14 cellular contexts compared by ENCODE assay signal in genomic region chr17:62681061-62681938, GRCh38.
"Had no signal": no experiment of that assay in that cellular context is flagged by ENCODE, and none has a peak within 500 bp of the region (broad histone marks: within the 10 kb centered on the region; RNA-seq: fewer than 3 reads in every experiment).

No MANE protein-coding gene starts in this region.

- H3K4me3 ChIP-seq: gastroesophageal sphincter, tibial nerve had no signal

- H3K36me3 Mint-ChIP-seq: activated naive CD8-positive, alpha-beta T cell had no signal

- H3K9me3 Mint-ChIP-seq: activated T-cell treated with anti-CD3 and anti-CD28 coated beads, Interleukin-2, amount 50 U/mL, for 24 hours; mesothelial cell of epicardium; stimulated activated effector memory CD8-positive, alpha-beta T cell treated with anti-CD3 and anti-CD28 coated beads, Interleukin-12 subunit alpha, Interleukin-12 subunit beta, amount 100 ng/mL, for 72 hours; T-helper 2 cell treated with Interferon-gamma antibody and Interleukin-4, amounts not matched to agents 5 μg/mL and 100 μg/mL, for 36 hours had no signal

- H3K27me3 Mint-ChIP-seq: activated naive CD8-positive, alpha-beta T cell; activated T-cell treated with anti-CD3 and anti-CD28 coated beads, Interleukin-2, amount 50 U/mL, for 24 hours; progenitor cell of endocrine pancreas had no signal

- H3K27ac Mint-ChIP-seq: activated naive CD8-positive, alpha-beta T cell; activated T-cell treated with anti-CD3 and anti-CD28 coated beads, Interleukin-2, amount 50 U/mL, for 24 hours; mesothelial cell of epicardium; progenitor cell of endocrine pancreas; stimulated activated effector memory CD8-positive, alpha-beta T cell treated with anti-CD3 and anti-CD28 coated beads, Interleukin-12 subunit alpha, Interleukin-12 subunit beta, amount 100 ng/mL, for 72 hours; T-helper 2 cell treated with Interferon-gamma antibody and Interleukin-4, amounts not matched to agents 5 μg/mL and 100 μg/mL, for 36 hours had no signal

- H3K27me3 ChIP-seq: gastroesophageal sphincter, neutrophil, tibial nerve had no signal

- H3K4me3 Mint-ChIP-seq: activated naive CD8-positive, alpha-beta T cell; activated T-cell treated with anti-CD3 and anti-CD28 coated beads, Interleukin-2, amount 50 U/mL, for 24 hours; mesothelial cell of epicardium; stimulated activated effector memory CD8-positive, alpha-beta T cell treated with anti-CD3 and anti-CD28 coated beads, Interleukin-12 subunit alpha, Interleukin-12 subunit beta, amount 100 ng/mL, for 72 hours; T-helper 2 cell treated with Interferon-gamma antibody and Interleukin-4, amounts not matched to agents 5 μg/mL and 100 μg/mL, for 36 hours had no signal

- H3K36me3 ChIP-seq: neutrophil had no signal

- ATAC-seq: gastroesophageal sphincter; stimulated activated effector memory CD8-positive, alpha-beta T cell treated with anti-CD3 and anti-CD28 coated beads, Interleukin-12 subunit alpha, Interleukin-12 subunit beta, amount 100 ng/mL, for 72 hours had no signal

- H3K27ac ChIP-seq: gastroesophageal sphincter, neutrophil had no signal

- H3K4me1 Mint-ChIP-seq: mesothelial cell of epicardium; stimulated activated effector memory CD8-positive, alpha-beta T cell treated with anti-CD3 and anti-CD28 coated beads, Interleukin-12 subunit alpha, Interleukin-12 subunit beta, amount 100 ng/mL, for 72 hours had no signal

- H3K9me3 ChIP-seq: gastroesophageal sphincter, neutrophil, tibial nerve had no signal

- DNase-seq: activated CD4-positive, alpha-beta T cell treated with anti-CD3 and anti-CD28 coated beads, Interleukin-2, amount 50 U/mL, for 4 hours; activated CD4-positive, CD25-positive, alpha-beta regulatory T cell treated with anti-CD3 and anti-CD28 coated beads, Interleukin-2, amount 50 U/mL, for 72 hours; activated gamma-delta T cell; activated T-cell treated with anti-CD3 and anti-CD28 coated beads, Interleukin-2, amount 50 U/mL, for 24 hours; kidney; SW 1271 had no signal

- H3K4me1 ChIP-seq: gastroesophageal sphincter, tibial nerve had no signal
